In the genomic region with DNA sequence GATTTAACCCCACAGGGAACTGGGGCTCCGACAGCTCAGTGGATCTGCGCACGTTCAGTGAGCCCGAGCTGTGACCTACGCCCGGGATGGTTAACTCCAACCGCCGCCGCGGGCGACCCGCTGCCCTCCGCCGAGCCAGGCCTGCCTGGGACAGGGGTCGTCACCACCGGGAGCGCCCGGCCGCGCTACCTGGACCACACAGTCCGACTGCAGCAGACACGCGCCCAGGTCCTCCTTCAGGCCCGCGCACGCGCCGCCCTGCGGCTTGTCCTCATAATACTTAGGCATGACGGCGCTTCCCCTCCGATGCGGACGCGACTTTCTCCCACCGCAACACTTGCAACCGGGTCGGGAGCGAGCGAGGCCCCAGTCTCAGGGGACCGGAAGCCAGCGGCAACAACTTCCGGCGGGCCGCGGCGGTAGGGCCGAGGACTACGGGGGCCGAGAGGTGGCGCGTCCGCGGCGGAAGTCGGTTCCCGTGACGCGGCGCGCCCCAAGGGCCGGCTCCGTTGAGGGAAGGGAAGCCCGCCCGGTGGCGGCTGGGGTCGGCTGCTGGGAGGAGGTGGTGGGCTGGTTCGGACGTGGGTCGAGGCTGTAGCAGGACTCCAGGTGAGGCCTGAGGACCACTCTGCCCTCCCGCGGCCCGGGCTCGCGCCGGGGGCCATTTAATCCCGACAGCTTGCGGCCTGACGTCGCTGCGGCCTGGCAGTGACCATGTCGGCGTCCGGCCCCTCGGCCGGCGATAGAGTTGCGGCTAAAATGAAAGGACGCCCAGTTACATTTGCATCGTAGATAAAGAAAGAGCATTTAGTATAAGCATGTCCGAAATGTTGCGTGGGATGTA, we compare ENCODE assay signal across 1 cellular context.
TF ChIP-seq lines count a peak whose summit lies in the region.

A gene with protein sequence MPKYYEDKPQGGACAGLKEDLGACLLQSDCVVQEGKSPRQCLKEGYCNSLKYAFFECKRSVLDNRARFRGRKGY (minus strand): TSS at position 395 of the 844 bp plus-strand sequence. CDS start 107 bp downstream, at position 288.
A gene with protein sequence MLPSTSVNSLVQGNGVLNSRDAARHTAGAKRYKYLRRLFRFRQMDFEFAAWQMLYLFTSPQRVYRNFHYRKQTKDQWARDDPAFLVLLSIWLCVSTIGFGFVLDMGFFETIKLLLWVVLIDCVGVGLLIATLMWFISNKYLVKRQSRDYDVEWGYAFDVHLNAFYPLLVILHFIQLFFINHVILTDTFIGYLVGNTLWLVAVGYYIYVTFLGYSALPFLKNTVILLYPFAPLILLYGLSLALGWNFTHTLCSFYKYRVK (plus strand): TSS at position 472 of the 844 bp plus-strand sequence. CDS start 1,171 bp downstream, outside the sequence.

TF ChIP-seq in GM12878, 131 proteins besides CTCF, POLR2A, EP300 and RAD21 (continued from another document and continues in another):
- peak; percentile 89 for TF ChIP-seq ELK1 (IDR thresholded peaks at IDR 0.05; ENCODE audit: low read depth, low read length)
- TF ChIP-seq ESRRA (IDR thresholded peaks at IDR 0.05; ENCODE audit: low read length): no peak
- TF ChIP-seq MEF2B (IDR thresholded peaks at IDR 0.05; ENCODE audit: partially characterized antibody, poor library complexity, severe bottlenecking): peak; percentile 84
- peak; percentile 48; the same call in 1 of the 2 replicates for TF ChIP-seq PKNOX1 (IDR thresholded peaks at IDR 0.05)
- 0 out of 2 replicates have a peak, but pooled peaks have one; percentile 48 for TF ChIP-seq ZSCAN29 (IDR thresholded peaks at IDR 0.05)
- TF ChIP-seq, protein P1, sequence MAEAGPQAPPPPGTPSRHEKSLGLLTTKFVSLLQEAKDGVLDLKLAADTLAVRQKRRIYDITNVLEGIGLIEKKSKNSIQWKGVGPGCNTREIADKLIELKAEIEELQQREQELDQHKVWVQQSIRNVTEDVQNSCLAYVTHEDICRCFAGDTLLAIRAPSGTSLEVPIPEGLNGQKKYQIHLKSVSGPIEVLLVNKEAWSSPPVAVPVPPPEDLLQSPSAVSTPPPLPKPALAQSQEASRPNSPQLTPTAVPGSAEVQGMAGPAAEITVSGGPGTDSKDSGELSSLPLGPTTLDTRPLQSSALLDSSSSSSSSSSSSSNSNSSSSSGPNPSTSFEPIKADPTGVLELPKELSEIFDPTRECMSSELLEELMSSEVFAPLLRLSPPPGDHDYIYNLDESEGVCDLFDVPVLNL (IDR thresholded peaks at IDR 0.05; ENCODE audit: low read depth, low read length): no peak
- TF ChIP-seq E4F1 (IDR thresholded peaks at IDR 0.05; ENCODE audit: borderline replicate concordance, partially characterized antibody): peak; percentile 28
- peak; percentile 84 for TF ChIP-seq SMAD5 (IDR thresholded peaks at IDR 0.05; ENCODE audit: low read depth)
- TF ChIP-seq ZNF207 (IDR thresholded peaks at IDR 0.05; ENCODE audit: borderline replicate concordance): peak; percentile 96
- TF ChIP-seq KLF5 (IDR thresholded peaks at IDR 0.05; ENCODE audit: partially characterized antibody): peak; percentile 76
- TF ChIP-seq YY1 (IDR thresholded peaks at IDR 0.05; ENCODE audit: low read depth, low read length): peak; percentile 82
- peak; percentile 63 for TF ChIP-seq MXI1 (IDR thresholded peaks at IDR 0.05; ENCODE audit: low read depth, low read length)
- TF ChIP-seq SP1 (IDR thresholded peaks at IDR 0.05; ENCODE audit: low read depth, low read length): peak; percentile 34
- TF ChIP-seq CBFB (IDR thresholded peaks at IDR 0.05; ENCODE audit: low read depth): peak; percentile 80; the same call in 1 of the 2 replicates
- TF ChIP-seq PML (IDR thresholded peaks at IDR 0.05; ENCODE audit: low read length): peak; percentile 91; the same call in 1 of the 2 replicates
- TF ChIP-seq NR2C1 (IDR thresholded peaks at IDR 0.05): peak; percentile 69
- 0 out of 2 replicates have a peak, but pooled peaks have one; percentile 31 for TF ChIP-seq HDGF (IDR thresholded peaks at IDR 0.05)
- TF ChIP-seq MEF2A (IDR thresholded peaks at IDR 0.05; ENCODE audit: insufficient read depth, low read depth, low read length): 0 out of 2 replicates have a peak, but pooled peaks have one; percentile 28
- TF ChIP-seq GABPA (IDR thresholded peaks at IDR 0.05; ENCODE audit: low read depth): peak; percentile 96
- TF ChIP-seq POU2F2 (IDR thresholded peaks at IDR 0.05; ENCODE audit: borderline replicate concordance, low read depth, low read length): peak; percentile 60; the same call in 2 of the 3 replicates
- peak; percentile 57 for TF ChIP-seq SIX5 (IDR thresholded peaks at IDR 0.05; ENCODE audit: low read depth, low read length, severe bottlenecking)
- TF ChIP-seq BHLHE40 (IDR thresholded peaks at IDR 0.05; ENCODE audit: borderline replicate concordance in 1 of 2, low read depth in 2 of 2, low read length in 1 of 2): peak; percentile 27 to 81; a peak in 2 of 4 replicates
- TF ChIP-seq BMI1 (IDR thresholded peaks at IDR 0.05; ENCODE audit: borderline replicate concordance): no peak
- TF ChIP-seq GATAD2B (conservative IDR thresholded peaks at IDR 0.05; ENCODE audit: low read depth): 0 out of 2 replicates have a peak, but pooled peaks have one; percentile 82
- no peak for TF ChIP-seq TCF12 (IDR thresholded peaks at IDR 0.05; ENCODE audit: low read depth, low read length)
- TF ChIP-seq ZBTB11 (CRISPR knock-in tag; IDR thresholded peaks at IDR 0.05): peak; percentile 77
- peak; percentile 84; the same call in 1 of the 2 replicates for TF ChIP-seq SMARCA5 (IDR thresholded peaks at IDR 0.05)
- TF ChIP-seq, protein P2, sequence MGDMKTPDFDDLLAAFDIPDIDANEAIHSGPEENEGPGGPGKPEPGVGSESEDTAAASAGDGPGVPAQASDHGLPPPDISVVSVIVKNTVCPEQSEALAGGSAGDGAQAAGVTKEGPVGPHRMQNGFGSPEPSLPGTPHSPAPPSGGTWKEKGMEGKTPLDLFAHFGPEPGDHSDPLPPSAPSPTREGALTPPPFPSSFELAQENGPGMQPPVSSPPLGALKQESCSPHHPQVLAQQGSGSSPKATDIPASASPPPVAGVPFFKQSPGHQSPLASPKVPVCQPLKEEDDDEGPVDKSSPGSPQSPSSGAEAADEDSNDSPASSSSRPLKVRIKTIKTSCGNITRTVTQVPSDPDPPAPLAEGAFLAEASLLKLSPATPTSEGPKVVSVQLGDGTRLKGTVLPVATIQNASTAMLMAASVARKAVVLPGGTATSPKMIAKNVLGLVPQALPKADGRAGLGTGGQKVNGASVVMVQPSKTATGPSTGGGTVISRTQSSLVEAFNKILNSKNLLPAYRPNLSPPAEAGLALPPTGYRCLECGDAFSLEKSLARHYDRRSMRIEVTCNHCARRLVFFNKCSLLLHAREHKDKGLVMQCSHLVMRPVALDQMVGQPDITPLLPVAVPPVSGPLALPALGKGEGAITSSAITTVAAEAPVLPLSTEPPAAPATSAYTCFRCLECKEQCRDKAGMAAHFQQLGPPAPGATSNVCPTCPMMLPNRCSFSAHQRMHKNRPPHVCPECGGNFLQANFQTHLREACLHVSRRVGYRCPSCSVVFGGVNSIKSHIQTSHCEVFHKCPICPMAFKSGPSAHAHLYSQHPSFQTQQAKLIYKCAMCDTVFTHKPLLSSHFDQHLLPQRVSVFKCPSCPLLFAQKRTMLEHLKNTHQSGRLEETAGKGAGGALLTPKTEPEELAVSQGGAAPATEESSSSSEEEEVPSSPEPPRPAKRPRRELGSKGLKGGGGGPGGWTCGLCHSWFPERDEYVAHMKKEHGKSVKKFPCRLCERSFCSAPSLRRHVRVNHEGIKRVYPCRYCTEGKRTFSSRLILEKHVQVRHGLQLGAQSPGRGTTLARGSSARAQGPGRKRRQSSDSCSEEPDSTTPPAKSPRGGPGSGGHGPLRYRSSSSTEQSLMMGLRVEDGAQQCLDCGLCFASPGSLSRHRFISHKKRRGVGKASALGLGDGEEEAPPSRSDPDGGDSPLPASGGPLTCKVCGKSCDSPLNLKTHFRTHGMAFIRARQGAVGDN (IDR thresholded peaks at IDR 0.05): peak; percentile 75
- TF ChIP-seq NBN (IDR thresholded peaks at IDR 0.05): peak; percentile 80; the same call in 1 of the 2 replicates
- no peak for TF ChIP-seq USF2 (IDR thresholded peaks at IDR 0.05; ENCODE audit: borderline replicate concordance, low read depth, low read length)
- TF ChIP-seq EGR1 (IDR thresholded peaks at IDR 0.05; ENCODE audit: borderline replicate concordance in 1 of 2, low read depth in 2 of 2, low read length in 2 of 2): peak; percentile 49 to 57; a peak in 2 of 3 replicates
- TF ChIP-seq BCL3 (IDR thresholded peaks at IDR 0.05; ENCODE audit: borderline replicate concordance, insufficient read depth, low read depth, low read length, poor library complexity, severe bottlenecking): no peak
- peak; percentile 50; the same call in 1 of the 2 replicates for TF ChIP-seq SPI1 (IDR thresholded peaks at IDR 0.05; ENCODE audit: borderline replicate concordance, insufficient read depth, low read depth, low read length)
- TF ChIP-seq SREBF2 (IDR thresholded peaks at IDR 0.05; ENCODE audit: low read length): peak; percentile 45; the same call in 1 of the 2 replicates
- peak; percentile 91 for TF ChIP-seq CREB1 (IDR thresholded peaks at IDR 0.05; ENCODE audit: low read depth)
